9 cellular contexts compared by ENCODE assay signal in the genomic region with DNA sequence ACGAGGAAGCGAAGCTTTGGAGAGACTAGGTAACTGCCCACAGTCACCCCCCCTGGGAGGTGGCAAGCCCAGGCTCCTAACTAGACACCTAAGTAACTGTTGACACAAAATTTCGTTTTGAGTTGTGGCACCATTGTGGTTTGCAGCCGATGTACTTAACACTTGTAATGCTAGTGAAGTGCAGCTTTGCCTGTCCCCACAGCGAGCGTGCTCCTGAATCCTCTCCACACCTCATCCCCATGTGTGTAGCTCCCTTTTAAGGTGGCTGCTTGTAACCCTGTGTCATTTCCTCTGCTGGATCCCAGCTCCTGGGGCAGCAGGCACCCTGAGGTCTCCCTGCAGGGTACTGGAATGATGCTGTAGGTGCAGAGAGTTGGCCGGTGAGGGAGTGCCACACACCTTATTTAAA.
DNase-seq lines count a peak whose midpoint lies in the region; ATAC-seq and TF ChIP-seq lines count a peak whose summit lies in the region.
"Had no signal": no experiment of that assay in that cellular context is flagged by ENCODE, and none has a peak within 500 bp of the region (broad histone marks: within the 10 kb centered on the region; RNA-seq: fewer than 3 reads in every experiment).

No MANE protein-coding gene starts in this region.

- H3K4me1 ChIP-seq in ovary (ENCODE audit: insufficient read depth), result peaks cover 18% of the 10 kb centered on the region

- H3K4me3 ChIP-seq in ovary, result no peak overlapping the region

- no peak for TF ChIP-seq CTCF in ovary (IDR thresholded peaks at IDR 0.05)

- no peaks in the 10 kb centered on the region for H3K36me3 ChIP-seq in ovary

- no peaks in the 10 kb centered on the region for H3K9me3 ChIP-seq in ovary

- 75 to 80% (median 77%) methylated on average over 7 of the region's 7 CpGs for WGBS in ovary, 3 donors

- H3K27me3 ChIP-seq in ovary, result no peaks in the 10 kb centered on the region

- peak; percentile 69 for ATAC-seq in GM19351 (IDR thresholded peaks at IDR 0.05; ENCODE audit: unreplicated experiment)
- ATAC-seq in HG03025 (IDR thresholded peaks at IDR 0.05; ENCODE audit: low FRiP score, unreplicated experiment), result peak; percentile 39

- no peak for TF ChIP-seq POLR2A in ovary (IDR thresholded peaks at IDR 0.05)

- no peak for TF ChIP-seq EP300 in ovary (IDR thresholded peaks at IDR 0.05)

- DNase-seq in COLO668 (lab: John Stamatoyannopoulos, UW; ENCODE audit: unreplicated experiment) (peak; percentile 46), NCI-H526 treated with DMSO at 0.1 percent for 48 hours (lab: John Stamatoyannopoulos, UW) (peak; percentile 34), activated gamma-delta T cell treated with Interleukin-2 at 50 U/mL for 16 hours (no peak), ovary (no peak), NCI-H2171 (lab: John Stamatoyannopoulos, UW) (no peak), posterior vena cava (ENCODE audit: low spot score) (no peak)

- H3K27ac ChIP-seq in ovary, result peak overlapping the region in 1 of 2 donors; percentile 1
- H3K27ac ChIP-seq: RWPE1 had no signal

- intact Hi-C loops in ovary (cut with DNase I) (loop anchor here in 2 of 4 donors (5.0 to 10.0 kb wide), 2 partner anchors 53 to 116 kb away; partner anchors contain the start of gene TRIO (in 1 of the 2)), posterior vena cava (cut with DNase I) (no loop called here)

Comparison
In these comparisons a context has a peak if more than half of its experiments do, and no peak if none do; other contexts are left out.
1. DNase-seq: peak in COLO668 (single experiment) and NCI-H526 treated with DMSO at 0.1 percent for 48 hours (single experiment); none in activated gamma-delta T cell treated with Interleukin-2 at 50 U/mL for 16 hours (single experiment), ovary (0 of 5), NCI-H2171 (single experiment) and posterior vena cava (single experiment).